In the genomic region with DNA sequence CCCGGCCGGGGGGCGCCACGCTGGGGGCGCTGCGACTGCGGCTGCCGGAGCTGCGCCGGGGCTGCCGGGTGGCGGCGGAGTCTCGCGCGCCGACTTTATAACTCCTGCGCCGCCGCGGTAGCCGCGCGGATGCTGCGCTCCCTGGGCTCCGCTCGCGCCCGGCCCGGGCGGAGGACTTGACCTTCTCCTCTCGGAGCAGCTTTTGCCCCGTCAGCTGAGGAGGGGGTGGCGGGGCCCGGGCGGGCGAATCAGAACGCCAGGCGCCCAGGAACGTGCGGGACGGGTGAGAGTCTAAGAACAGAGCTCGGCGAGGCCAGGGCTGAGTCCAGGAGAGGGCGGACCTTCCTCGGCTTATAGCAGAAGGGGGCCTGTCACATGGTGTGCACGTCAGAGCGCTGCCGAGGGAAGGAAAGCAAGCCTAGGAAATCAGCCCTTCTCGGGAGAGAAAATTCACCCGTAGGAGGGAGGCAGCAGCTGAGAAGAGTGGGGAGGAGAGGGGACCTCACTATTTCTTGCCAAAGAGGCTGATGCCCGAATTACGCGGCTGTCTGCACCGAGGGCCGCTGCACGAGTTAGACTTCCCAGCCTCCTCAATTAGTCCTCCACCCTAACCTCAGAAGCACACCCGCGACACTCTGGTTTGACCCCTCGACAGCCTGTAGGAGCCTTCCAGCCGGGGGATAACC, we compare ENCODE assay signal across 7 cellular contexts.
A peak's percentile ranks its signal among the peaks of the same experiment; 100 is the strongest.
DNase-seq lines count a peak whose midpoint lies in the region; ATAC-seq and TF ChIP-seq lines count a peak whose summit lies in the region.

A gene (minus strand): TSS at position 327 of the 686 bp plus-strand sequence. CDS start 415 bp downstream, outside the sequence.

- H3K4me3 ChIP-seq in GM06990 (replicated peaks; ENCODE audit: low read depth, low read length) = peak within 1 kb of the TSS; percentile 57
- H3K4me3 ChIP-seq in neutrophil (ENCODE audit: low read depth in 1 of 2, low read length in 1 of 2) = peak within 1 kb of the TSS; percentile 43 to 51

- TF ChIP-seq CTCF in GM06990 (IDR thresholded peaks at IDR 0.05; ENCODE audit: insufficient read depth, low read length, poor library complexity, severe bottlenecking) = no peak
- no peak for TF ChIP-seq CTCF in neutrophil (IDR thresholded peaks at IDR 0.05)

- DNase-seq in GM06990 (ENCODE audit: extremely low read depth, insufficient read length) (peak; percentile 49), NCI-H69 (lab: John Stamatoyannopoulos, UW) (peak; percentile 90), activated gamma-delta T cell treated with Interleukin-2 at 50 U/mL for 16 hours (peak; percentile 17), germinal center (ENCODE audit: low spot score) (peak; percentile 23)

- H3K9me3 ChIP-seq in neutrophil = no peaks in the 10 kb centered on the region

- peaks cover 6 to 34% of the 10 kb centered on the region in 2 experiments for H3K4me1 ChIP-seq in neutrophil (ENCODE audit: control insufficient read depth in 1 of 2, insufficient read depth in 1 of 2, low read depth in 1 of 2, low read length in 1 of 2)

- ATAC-seq in HG03460 (IDR thresholded peaks at IDR 0.05; ENCODE audit: unreplicated experiment) (peak; percentile 49), GM21825 (IDR thresholded peaks at IDR 0.05; ENCODE audit: unreplicated experiment) (no peak)

- no peaks in the 10 kb centered on the region for H3K36me3 ChIP-seq in GM06990 (ENCODE audit: control insufficient read depth, insufficient read depth, low read length)
- no peaks in the 10 kb centered on the region for H3K36me3 ChIP-seq in neutrophil

- peaks cover 6% of the 10 kb centered on the region for H3K27me3 ChIP-seq in GM06990 (replicated peaks; ENCODE audit: control insufficient read depth, insufficient read depth, low read length)
- peaks cover 97% of the 10 kb centered on the region for H3K27me3 ChIP-seq in neutrophil

- H3K27ac ChIP-seq in neutrophil = no peak within 1 kb of the TSS

Comparison
In these comparisons a context has a peak if more than half of its experiments do, and no peak if none do; other contexts are left out.
1. DNase-seq: peak in every context shown above with its lines; median percentile 90 in NCI-H69; 49 in GM06990; 23 in germinal center; 17 in activated gamma-delta T cell treated with Interleukin-2 at 50 U/mL for 16 hours.